Comparison of ENCODE assay signal across 15 cellular contexts in genomic region chr1:199780948-199781347, GRCh38.
DNase-seq lines count a peak whose midpoint lies in the region; ATAC-seq and TF ChIP-seq lines count a peak whose summit lies in the region.
"Had no signal": no experiment of that assay in that cellular context is flagged by ENCODE, and none has a peak within 500 bp of the region (broad histone marks: within the 10 kb centered on the region; RNA-seq: fewer than 3 reads in every experiment).

No MANE protein-coding gene starts in this region.

- TF ChIP-seq POLR2A in thyroid gland (IDR thresholded peaks at IDR 0.05), result no peak

- TF ChIP-seq CTCF in choroid plexus epithelial cell (conservative IDR thresholded peaks at IDR 0.05; ENCODE audit: low read depth, low read length) (no peak), thyroid gland (IDR thresholded peaks at IDR 0.05) (no peak)

- H3K27me3 ChIP-seq in H7 (ENCODE audit: control insufficient read depth, insufficient read depth, low read length) (no peaks in the 10 kb centered on the region), thyroid gland (no peaks in the 10 kb centered on the region)
- H3K27me3 ChIP-seq: adrenal gland had no signal

- no peak overlapping the region for H3K4me3 ChIP-seq in choroid plexus epithelial cell (ENCODE audit: low read depth, low read length)
- no peak overlapping the region for H3K4me3 ChIP-seq in H7 (ENCODE audit: insufficient read depth, low read depth, low read length)
- H3K4me3 ChIP-seq in thyroid gland (replicated peaks in 1 of 3), result no peak overlapping the region
- H3K4me3 ChIP-seq: adrenal gland had no signal

- H3K36me3 ChIP-seq in H7 (replicated peaks; ENCODE audit: control insufficient read depth, insufficient read depth, low read length), result no peaks in the 10 kb centered on the region
- no peaks in the 10 kb centered on the region for H3K36me3 ChIP-seq in thyroid gland
- H3K36me3 ChIP-seq: adrenal gland had no signal

- ATAC-seq in GM19455 (IDR thresholded peaks at IDR 0.05; ENCODE audit: unreplicated experiment) (no peak), HG03139 (IDR thresholded peaks at IDR 0.05; ENCODE audit: unreplicated experiment) (no peak)

- H3K9me3 ChIP-seq in thyroid gland, result no peaks in the 10 kb centered on the region
- H3K9me3 ChIP-seq: adrenal gland had no signal

- intact Hi-C loops in thyroid gland (cut with DNase I), result no loop called here

- H3K27ac ChIP-seq in thyroid gland, result no peak overlapping the region
- H3K27ac ChIP-seq: adrenal gland, C4-2B had no signal

- peaks cover 15 to 16% of the 10 kb centered on the region in 2 donors for H3K4me1 ChIP-seq in thyroid gland
- H3K4me1 ChIP-seq: adrenal gland had no signal

- WGBS in thyroid gland, 2 donors, result 89 to 93% methylated on average over 1 of the region's 1 CpG

- peak; percentile 56 for DNase-seq in DMS53 (lab: John Stamatoyannopoulos, UW)
- DNase-seq in M059J (ENCODE audit: low read depth), result peak; percentile 70
- DNase-seq in choroid plexus epithelial cell (ENCODE audit: low read depth), result peak; percentile 51
- DNase-seq in kidney glomerular epithelial cell (lab: John Stamatoyannopoulos, UW), result peak; percentile 32
- no peak for DNase-seq in H7
- DNase-seq in thyroid gland, result no peak
- DNase-seq: activated CD4-positive, CD25-positive, alpha-beta regulatory T cell treated with anti-CD3 and anti-CD28 coated beads, Interleukin-2, amount 50 U/mL, for 72 hours; adrenal gland; DMS79; glutamatergic neuron; MV-4-11; NCI-H524 had no signal

Comparison
In these comparisons a context has a peak if more than half of its experiments do, and no peak if none do; other contexts are left out.
1. DNase-seq: peak in DMS53 (single experiment), M059J (single experiment), choroid plexus epithelial cell (single experiment) and kidney glomerular epithelial cell (single experiment); none in H7 (single experiment) and thyroid gland (0 of 2).